Comparison of ENCODE assay signal across 8 cellular contexts in genomic region chr12:49567302-49567610, GRCh38. TPM values are rescaled to one million over a fixed set of nuclear protein-coding genes. Genes with fewer than 3 reads are reported as not detected.
DNase-seq lines count a peak whose midpoint lies in the region; ATAC-seq, FAIRE-seq and TF ChIP-seq lines count a peak whose summit lies in the region.

No MANE protein-coding gene starts in this region.

- H3K36me3 ChIP-seq in GM23338 (ENCODE audit: insufficient read depth) (peaks cover 11% of the 10 kb centered on the region), heart right ventricle (peaks cover 0 to 41% (median 26%) of the 10 kb centered on the region in 9 donors)

- no peaks in the 10 kb centered on the region; the same call in 1 of the 3 replicates for H3K9me3 Mint-ChIP-seq in GM23338

- peak overlapping the region; percentile 99 for H2AFZ ChIP-seq in GM23338

- 6 to 10% methylated on average over 11 of the region's 11 CpGs for WGBS in heart right ventricle, 2 donors

- H3K79me2 ChIP-seq in GM23338 (replicated peaks; ENCODE audit: insufficient read depth), result peaks cover 37% of the 10 kb centered on the region

- intact Hi-C loops in heart right ventricle (cut with DNase I), result loop anchor here in 1 of 10 donors (5.0 kb wide), 1 partner anchor 505 kb away; the partner anchor contains the start of gene KMT2D

- no peaks in the 10 kb centered on the region for H3K9me2 ChIP-seq in GM23338 (ENCODE audit: insufficient read depth)

- no peaks in the 10 kb centered on the region for H4K20me1 ChIP-seq in GM23338 (replicated peaks; ENCODE audit: insufficient read depth)

- H3F3A ChIP-seq in GM23338 (replicated peaks; ENCODE audit: low read depth), result peaks cover 4% of the 10 kb centered on the region; the same call in 1 of the 2 replicates

- H3K4me1 ChIP-seq in GM23338 (ENCODE audit: insufficient read depth), result peaks cover 6% of the 10 kb centered on the region
- H3K4me1 ChIP-seq in heart right ventricle, result peaks cover 15 to 67% (median 46%) of the 10 kb centered on the region in 9 donors

- 0 out of 3 replicates have a peak, but pooled peaks cover 3% of the 10 kb centered on the region for H3K4me1 Mint-ChIP-seq in GM23338

- peak overlapping the region; percentile 98 for H3K27ac Mint-ChIP-seq in GM23338

- H3K36me3 Mint-ChIP-seq in GM23338 (ENCODE audit: low read depth), result peaks cover 43% of the 10 kb centered on the region

- H3K27ac ChIP-seq in GM23338 (ENCODE audit: low read depth) (peak overlapping the region; percentile 83; the same call in 1 of the 2 replicates), VCaP (peak overlapping the region; percentile 92), heart right ventricle (peak overlapping the region; percentile 65 to 98 (median 94)), skin epidermis (peak overlapping the region; percentile 73 to 99 (median 91))

- H3K4me2 ChIP-seq in GM23338, result peak overlapping the region; percentile 99

- FAIRE-seq in RCC 7860 (lab: Jason Lieb, UNC), result no peak

- H3K27me3 ChIP-seq in GM23338 (ENCODE audit: insufficient read depth) (no peaks in the 10 kb centered on the region), heart right ventricle (no peaks in the 10 kb centered on the region)

- peak overlapping the region; percentile 92 for H3K4me3 ChIP-seq in AG09309 (ENCODE audit: control insufficient read depth, low read depth, low read length)
- H3K4me3 ChIP-seq in GM23338, result peak overlapping the region; percentile 94
- H3K4me3 ChIP-seq in heart right ventricle, result peak overlapping the region; percentile 61 to 97 (median 86)
- peak overlapping the region; percentile 49 to 93 (median 78) for H3K4me3 ChIP-seq in skin epidermis

- H3K4me3 Mint-ChIP-seq in GM23338, result peak overlapping the region; percentile 99

- no peak for DNase-seq in AG09309 (ENCODE audit: low read depth)
- no peak for DNase-seq in GM23338 (ENCODE audit: low spot score)
- no peak for DNase-seq in heart right ventricle
- no peak for DNase-seq in stimulated activated naive CD4-positive, alpha-beta T cell treated with Interleukin-2 at 50 U/mL for 16 hours (lab: John Stamatoyannopoulos, UW)
- no peak for DNase-seq in RCC 7860 (ENCODE audit: low spot score)
- no peak for DNase-seq in stimulated activated CD4-positive, alpha-beta T cell treated with anti-CD3 and anti-CD28 coated beads, Interleukin-4, amount 100 ng/mL, for 24 hours

- no peak; the same call in 2 of the 3 replicates for ATAC-seq in GM23338
- peak in 7 of 8 donors; percentile 1 to 12 (median 4) for ATAC-seq in heart right ventricle

- peaks cover 15% of the 10 kb centered on the region for H3K27me3 Mint-ChIP-seq in GM23338 (ENCODE audit: insufficient read depth, low read depth, poor library complexity)

- H3K9me3 ChIP-seq in heart right ventricle, result no peaks in the 10 kb centered on the region

- TF ChIP-seq CTCF in AG09309 (IDR thresholded peaks at IDR 0.05; ENCODE audit: control insufficient read depth, insufficient read depth, low read depth, low read length, missing control alignments) (no peak), GM23338 (conservative IDR thresholded peaks at IDR 0.05; ENCODE audit: low read depth in 2 of 2) (no peak), VCaP (conservative IDR thresholded peaks at IDR 0.05) (no peak), heart right ventricle (IDR thresholded peaks at IDR 0.05) (no peak)

TF ChIP-seq in GM23338, 12 proteins besides CTCF, POLR2A, EP300 and RAD21 (continues in another document):
- TF ChIP-seq ZNF114 (CRISPR knock-in tag; IDR thresholded peaks at IDR 0.05) (no peak), REST (IDR thresholded peaks at IDR 0.05; ENCODE audit: unreplicated experiment) (no peak), ZNF331 (CRISPR knock-in tag; IDR thresholded peaks at IDR 0.05; ENCODE audit: low read depth) (no peak), EZH2phosphoT487 (IDR thresholded peaks at IDR 0.05; ENCODE audit: unreplicated experiment) (no peak), CREB1 (CRISPR knock-in tag; IDR thresholded peaks at IDR 0.05; ENCODE audit: low read depth) (no peak), EZH2 (IDR thresholded peaks at IDR 0.05; ENCODE audit: low read depth, unreplicated experiment) (no peak), POLR2AphosphoS5 (IDR thresholded peaks at IDR 0.05; ENCODE audit: low read depth) (no peak), JUNB (IDR thresholded peaks at IDR 0.05; ENCODE audit: unreplicated experiment) (no peak), NANOG (IDR thresholded peaks at IDR 0.05; ENCODE audit: borderline replicate concordance) (no peak)

RNA-seq across cellular contexts. Expression of gene MCRS1, which starts 0.7 kb away (rescaled TPM):
- total RNA-seq in GM23338 (2014; rRNA removed; shearing (Covaris generic)), result 97.6 and 105 TPM in 2 replicates
- polyA plus RNA-seq in GM23338 (2016; fragmentation: Nextera tagmentation; extraction: Ambion mirVana) (134 and 139 TPM in 2 replicates), heart right ventricle (10 to 100 TPM; 73.3 to 94.7 TPM)
- total RNA-seq in heart right ventricle, result 100 to 1,000 TPM in 1 of 10 donors, 10 to 100 TPM in 9; 72.6 to 118 (median 82.2) TPM

RNA-seq across cellular contexts. Expression of gene KCNH3, which starts 28.4 kb away (rescaled TPM):
- total RNA-seq in GM23338 (2014; rRNA removed; shearing (Covaris generic)), result 0.12 and 0.52 TPM in 2 replicates
- polyA plus RNA-seq in GM23338 (2016; fragmentation: Nextera tagmentation; extraction: Ambion mirVana) (0.21 and 0.28 TPM in 2 replicates), heart right ventricle (1 to 10 TPM in 1 of 2 donors, under 1 TPM in 1; 0.17 to 2.0 TPM)
- total RNA-seq in heart right ventricle, result 1 to 10 TPM in 1 of 10 donors, under 1 TPM in 9; 0.16 to 1.2 (median 0.26) TPM

RNA-seq across cellular contexts. Expression of gene FAM186B, which starts 38.2 kb away (rescaled TPM):
- total RNA-seq in GM23338 (2014; rRNA removed; shearing (Covaris generic)), result 0.08 and 0.38 TPM in 2 replicates
- polyA plus RNA-seq in GM23338 (2016; fragmentation: Nextera tagmentation; extraction: Ambion mirVana), result 0.21 and 0.31 TPM in 2 replicates
- total RNA-seq in heart right ventricle, result 1 to 10 TPM in 2 of 10 donors, under 1 TPM in 8; 0.25 to 1.5 (median 0.78) TPM
- under 1 TPM; 0.04 to 0.22 TPM for polyA plus RNA-seq in heart right ventricle

RNA-seq across cellular contexts. Expression of gene PRPF40B, which starts 56.1 kb away (rescaled TPM):
- total RNA-seq in GM23338 (2014; rRNA removed; shearing (Covaris generic)), result 14.7 and 17.9 TPM in 2 replicates
- polyA plus RNA-seq in GM23338 (2016; fragmentation: Nextera tagmentation; extraction: Ambion mirVana) (16.7 and 19.0 TPM in 2 replicates), heart right ventricle (10 to 100 TPM; 13.4 to 37.5 TPM)
- total RNA-seq in heart right ventricle, result 10 to 100 TPM; 16.8 to 26.2 (median 21.6) TPM
